Comparison of ENCODE assay signal across 10 cellular contexts in genomic region chr9:33140406-33141360, GRCh38. TPM values are rescaled to one million over a fixed set of nuclear protein-coding genes. Genes with fewer than 3 reads are reported as not detected.
DNase-seq lines count a peak whose midpoint lies in the region; ATAC-seq and TF ChIP-seq lines count a peak whose summit lies in the region.
"Had no signal": no experiment of that assay in that cellular context is flagged by ENCODE, and none has a peak within 500 bp of the region (broad histone marks: within the 10 kb centered on the region; RNA-seq: fewer than 3 reads in every experiment).

No MANE protein-coding gene starts in this region.

- H3K4me1 ChIP-seq in testis: peaks cover 73% of the 10 kb centered on the region

- H3K36me3 ChIP-seq in testis (ENCODE audit: low read depth, missing control alignments): no peaks in the 10 kb centered on the region

- DNase-seq in activated CD4-positive, alpha-beta T cell treated with anti-CD3 and anti-CD28 coated beads for 48 hours: peak; percentile 40
- no peak for DNase-seq in activated CD4-positive, alpha-beta T cell treated with anti-CD3 and anti-CD28 coated beads for 1 hour
- DNase-seq in testis: peak; percentile 15
- DNase-seq in kidney glomerular epithelial cell (lab: John Stamatoyannopoulos, UW): no peak
- DNase-seq in activated CD4-positive, CD25-positive, alpha-beta regulatory T cell treated with anti-CD3 and anti-CD28 coated beads, Interleukin-2, amount 50 U/mL, for 72 hours: no peak
- DNase-seq: NCI-H1417 treated with DMSO at 0.1 percent for 48 hours; stimulated activated CD4-positive, alpha-beta T cell treated with anti-CD3 and anti-CD28 coated beads, Interleukin-2, amount 100 ng/mL, for 48 hours had no signal

- TF ChIP-seq CTCF in VCaP (conservative IDR thresholded peaks at IDR 0.05) (no peak), testis (IDR thresholded peaks at IDR 0.05) (no peak)

- H3K4me3 ChIP-seq in testis: no peak overlapping the region

- peak overlapping the region; percentile 34 for H3K27ac ChIP-seq in VCaP
- peak overlapping the region; percentile 13 for H3K27ac ChIP-seq in layer of hippocampus (ENCODE audit: low read depth, low read length)
- peak overlapping the region; percentile 74 to 78 for H3K27ac ChIP-seq in testis

- WGBS in testis, 2 donors: 51 to 56% methylated on average over 3 to 9 of the region's 9 CpGs

- intact Hi-C loops in testis (cut with DNase I; ENCODE audit: low total_unique reads): no loop called here

- no peaks in the 10 kb centered on the region for H3K9me3 ChIP-seq in testis

- H3K27me3 ChIP-seq in layer of hippocampus (ENCODE audit: control insufficient read depth, insufficient read depth, low read length): no peaks in the 10 kb centered on the region
- no peaks in the 10 kb centered on the region for H3K27me3 ChIP-seq in testis

- no peak for TF ChIP-seq POLR2A in testis (IDR thresholded peaks at IDR 0.05)

- no peak for ATAC-seq in HG03565 (IDR thresholded peaks at IDR 0.05; ENCODE audit: unreplicated experiment)

RNA-seq across cellular contexts. Expression of gene B4GALT1, which starts 26.5 kb away (rescaled TPM):
- 100 to 1,000 TPM; 192 to 212 TPM for total RNA-seq in testis
- 112 TPM for polyA plus RNA-seq in testis (ENCODE audit: insufficient read depth, low read depth, low replicate concordance)

Comparison
In these comparisons a context has a peak if more than half of its experiments do, and no peak if none do; other contexts are left out.
1. DNase-seq: peak in activated CD4-positive, alpha-beta T cell treated with anti-CD3 and anti-CD28 coated beads for 48 hours (single experiment) and testis (single experiment); none in activated CD4-positive, alpha-beta T cell treated with anti-CD3 and anti-CD28 coated beads for 1 hour (single experiment), kidney glomerular epithelial cell (single experiment) and activated CD4-positive, CD25-positive, alpha-beta regulatory T cell treated with anti-CD3 and anti-CD28 coated beads, Interleukin-2, amount 50 U/mL, for 72 hours (single experiment).
2. H3K27ac ChIP-seq: peak in every context shown above with its lines; median percentile 76 in testis; 34 in VCaP; 13 in layer of hippocampus.